18 cellular contexts compared by ENCODE assay signal in genomic region chr20:1881240-1881835, GRCh38. TPM values are rescaled to one million over a fixed set of nuclear protein-coding genes. Genes with fewer than 3 reads are reported as not detected.
DNase-seq lines count a peak whose midpoint lies in the region; ATAC-seq and TF ChIP-seq lines count a peak whose summit lies in the region.
"Had no signal": no experiment of that assay in that cellular context is flagged by ENCODE, and none has a peak within 500 bp of the region (broad histone marks: within the 10 kb centered on the region; RNA-seq: fewer than 3 reads in every experiment).

No MANE protein-coding gene starts in this region.

- WGBS in body of pancreas, 2 donors, result 54 to 55% methylated on average over 7 to 12 of the region's 12 CpGs

- in situ Hi-C loops in Caki2 (cut with HindIII; ENCODE audit: low pct_unique_long_range_greater_than_20kb, low sequenced_read_pairs), result no loop called here

- H3K4me3 Mint-ChIP-seq in activated CD4-positive, alpha-beta T cell treated with anti-CD3 and anti-CD28 coated beads, Interleukin-2, amount 10 ng/mL, durations not matched to agents 7 days and 5 days, result no peak overlapping the region
- H3K4me3 Mint-ChIP-seq: activated naive CD4-positive, alpha-beta T cell treated with anti-CD3 and anti-CD28 coated beads, Interleukin-2, amount 10 ng/mL, durations not matched to agents 7 days and 5 days; natural killer cell; stimulated activated effector memory CD8-positive, alpha-beta T cell treated with anti-CD3 and anti-CD28 coated beads, Interleukin-12 subunit alpha, Interleukin-12 subunit beta, amount 100 ng/mL, for 72 hours had no signal

- peaks cover 6% of the 10 kb centered on the region for H3K27me3 Mint-ChIP-seq in activated CD4-positive, alpha-beta T cell treated with anti-CD3 and anti-CD28 coated beads, Interleukin-2, amount 10 ng/mL, durations not matched to agents 7 days and 5 days

- intact Hi-C loops in body of pancreas (cut with DNase I) (no loop called here), left ventricle myocardium superior (cut with micrococcal nuclease) (no loop called here)

- H3K27ac Mint-ChIP-seq in activated CD4-positive, alpha-beta T cell treated with anti-CD3 and anti-CD28 coated beads, Interleukin-2, amount 10 ng/mL, durations not matched to agents 7 days and 5 days, result no peak overlapping the region
- H3K27ac Mint-ChIP-seq: activated naive CD4-positive, alpha-beta T cell treated with anti-CD3 and anti-CD28 coated beads, Interleukin-2, amount 10 ng/mL, durations not matched to agents 7 days and 5 days; natural killer cell; stimulated activated effector memory CD8-positive, alpha-beta T cell treated with anti-CD3 and anti-CD28 coated beads, Interleukin-12 subunit alpha, Interleukin-12 subunit beta, amount 100 ng/mL, for 72 hours had no signal

- H3K27me3 ChIP-seq in body of pancreas, result no peaks in the 10 kb centered on the region
- H3K27me3 ChIP-seq: cardiac muscle cell had no signal

- POLR2A ChIA-PET in activated CD4-positive, alpha-beta T cell treated with anti-CD3 and anti-CD28 coated beads, Interleukin-2, amount 10 ng/mL, durations not matched to agents 7 days and 5 days (lab: Charles Lee), result no interaction called here

- no peak overlapping the region for H3K4me3 ChIP-seq in body of pancreas
- H3K4me3 ChIP-seq: cardiac muscle cell had no signal

- ATAC-seq in body of pancreas, result peak; percentile 64
- peak; percentile 86 for ATAC-seq in left ventricle myocardium superior
- no peak for ATAC-seq in HG03045 (IDR thresholded peaks at IDR 0.05; ENCODE audit: unreplicated experiment)
- ATAC-seq: natural killer cell; stimulated activated effector memory CD8-positive, alpha-beta T cell treated with anti-CD3 and anti-CD28 coated beads, Interleukin-12 subunit alpha, Interleukin-12 subunit beta, amount 100 ng/mL, for 72 hours had no signal

- peaks cover 13% of the 10 kb centered on the region for H3K4me1 Mint-ChIP-seq in activated CD4-positive, alpha-beta T cell treated with anti-CD3 and anti-CD28 coated beads, Interleukin-2, amount 10 ng/mL, durations not matched to agents 7 days and 5 days
- H3K4me1 Mint-ChIP-seq: natural killer cell had no signal

- H3K36me3 ChIP-seq in body of pancreas (replicated peaks in 1 of 2; ENCODE audit: insufficient read depth in 1 of 2, low read depth in 2 of 2), result no peaks in the 10 kb centered on the region
- H3K36me3 ChIP-seq: cardiac muscle cell had no signal

- peaks cover 7% of the 10 kb centered on the region for H3K4me1 ChIP-seq in body of pancreas

- peaks cover 3% of the 10 kb centered on the region for H3K9me3 Mint-ChIP-seq in activated CD4-positive, alpha-beta T cell treated with anti-CD3 and anti-CD28 coated beads, Interleukin-2, amount 10 ng/mL, durations not matched to agents 7 days and 5 days
- H3K9me3 Mint-ChIP-seq: natural killer cell; stimulated activated effector memory CD8-positive, alpha-beta T cell treated with anti-CD3 and anti-CD28 coated beads, Interleukin-12 subunit alpha, Interleukin-12 subunit beta, amount 100 ng/mL, for 72 hours had no signal

- CTCF ChIA-PET in activated CD4-positive, alpha-beta T cell treated with anti-CD3 and anti-CD28 coated beads, Interleukin-2, amount 10 ng/mL, durations not matched to agents 7 days and 5 days (lab: Charles Lee), result no interaction called here

- TF ChIP-seq POLR2A in body of pancreas (IDR thresholded peaks at IDR 0.05), result no peak

- H3K27ac ChIP-seq in body of pancreas, result no peak overlapping the region
- H3K27ac ChIP-seq: cardiac muscle cell had no signal

- H3K36me3 Mint-ChIP-seq in activated CD4-positive, alpha-beta T cell treated with anti-CD3 and anti-CD28 coated beads, Interleukin-2, amount 10 ng/mL, durations not matched to agents 7 days and 5 days (ENCODE audit: low read depth), result no peaks in the 10 kb centered on the region
- H3K36me3 Mint-ChIP-seq: activated naive CD4-positive, alpha-beta T cell treated with anti-CD3 and anti-CD28 coated beads, Interleukin-2, amount 10 ng/mL, durations not matched to agents 7 days and 5 days; natural killer cell; stimulated activated effector memory CD8-positive, alpha-beta T cell treated with anti-CD3 and anti-CD28 coated beads, Interleukin-12 subunit alpha, Interleukin-12 subunit beta, amount 100 ng/mL, for 72 hours had no signal

- H3K9me3 ChIP-seq in body of pancreas, result no peaks in the 10 kb centered on the region

- DNase-seq in Caki2 (ENCODE audit: low read depth) (peak; percentile 45), body of pancreas (peak in 2 of 4 donors; percentile 41 to 45), left ventricle myocardium superior (peak; percentile 64), nucleus accumbens (lab: John Stamatoyannopoulos, UW) (peak in 37 of 56 donors; percentile 20 to 73 (median 49)), hepatic stellate cell (ENCODE audit: low spot score) (no peak), NCI-H187 treated with DMSO at 0.1 percent for 48 hours (lab: John Stamatoyannopoulos, UW) (no peak)
- DNase-seq in activated CD4-positive, alpha-beta T cell treated with anti-CD3 and anti-CD28 coated beads, Interleukin-2, amount 10 ng/mL, durations not matched to agents 7 days and 5 days, result no peak
- DNase-seq: activated CD4-positive, CD25-positive, alpha-beta regulatory T cell; activated naive CD4-positive, alpha-beta T cell treated with anti-CD3 and anti-CD28 coated beads, Interleukin-2, amount 10 ng/mL, durations not matched to agents 7 days and 5 days; kidney glomerular epithelial cell; natural killer cell; NCI-H2029; NCI-H69; trophoblast cell had no signal

- peak in 3 of 7 experiments; percentile 17 to 31 (median 23) for TF ChIP-seq CTCF in body of pancreas (IDR thresholded peaks at IDR 0.05)

RNA-seq across cellular contexts. Expression of gene SIRPA, which starts 13.9 kb away (rescaled TPM):
- total RNA-seq in Caki2 (2014; rRNA removed; shearing (Covaris generic); ENCODE audit: low replicate concordance), result 50.7 and 56.2 TPM in 2 replicates
- 10 to 100 TPM; 15.0 to 20.1 TPM for total RNA-seq in body of pancreas
- total RNA-seq in left ventricle myocardium superior, result 18.1 TPM
- total RNA-seq in activated CD4-positive, alpha-beta T cell treated with anti-CD3 and anti-CD28 coated beads, Interleukin-2, amount 10 ng/mL, durations not matched to agents 7 days and 5 days, result not detected
- total RNA-seq: T-helper 1 cell treated with Interleukin-12 subunit alpha and Interleukin-12 subunit beta and Interleukin-4 antibody, amounts not matched to agents 30 ng/mL and 1 ng/mL, for 36 hours had no signal

Comparison
In these comparisons a context has a peak if more than half of its experiments do, and no peak if none do; other contexts are left out.
1. DNase-seq: peak in Caki2 (single experiment), left ventricle myocardium superior (single experiment) and nucleus accumbens (37 of 56); none in hepatic stellate cell (single experiment), NCI-H187 treated with DMSO at 0.1 percent for 48 hours (single experiment) and activated CD4-positive, alpha-beta T cell treated with anti-CD3 and anti-CD28 coated beads, Interleukin-2, amount 10 ng/mL, durations not matched to agents 7 days and 5 days (single experiment).
2. RNA of gene SIRPA, which starts 13.9 kb away (total RNA-seq): 50.7 to 56.2 TPM in Caki2, 15.0 to 20.1 TPM in body of pancreas and 18.1 TPM in left ventricle myocardium superior (single experiment); not detected in activated CD4-positive, alpha-beta T cell treated with anti-CD3 and anti-CD28 coated beads, Interleukin-2, amount 10 ng/mL, durations not matched to agents 7 days and 5 days; every median in the first group is over 10 times any median in the second.